Comparison of ENCODE assay signal across 6 cellular contexts in the genomic region with DNA sequence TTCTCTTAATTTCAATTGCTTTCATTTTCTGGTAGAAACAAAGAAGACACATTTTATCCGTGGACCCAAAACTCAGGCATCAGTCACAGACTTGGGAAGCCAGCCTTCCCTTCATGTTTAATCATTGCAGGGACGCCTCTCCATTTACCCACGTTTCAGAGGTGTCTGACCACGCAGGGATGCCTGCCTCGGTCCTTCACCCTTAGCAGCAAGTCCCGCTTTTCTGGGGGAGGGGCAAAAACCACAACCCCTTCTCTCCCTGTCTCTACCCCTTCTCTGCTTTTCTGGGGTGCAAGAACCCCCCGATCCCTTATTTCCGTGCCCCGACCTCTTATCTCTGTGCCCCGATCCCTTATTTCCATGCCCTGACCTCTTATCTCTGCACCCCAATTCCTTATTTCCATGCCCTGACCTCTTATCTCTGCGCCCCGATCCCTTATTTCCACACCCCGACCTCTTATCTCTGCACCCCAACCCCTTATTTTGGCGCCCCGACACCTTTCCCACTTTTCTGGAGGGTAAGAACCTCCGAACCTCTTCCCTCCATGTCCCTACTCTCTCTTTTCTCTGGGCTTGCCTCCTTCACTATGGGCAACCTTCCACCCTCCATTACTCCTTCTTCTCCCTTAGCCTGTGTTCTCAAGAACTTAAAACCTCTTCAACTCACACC.
DNase-seq lines count a peak whose midpoint lies in the region; ATAC-seq, FAIRE-seq and TF ChIP-seq lines count a peak whose summit lies in the region.
"Not testable (repeated sequence)": the region's sequence is repeated elsewhere in the genome, so short reads cannot be mapped to it uniquely, and the experiment has no call there.

No MANE protein-coding gene starts in this region.

- H3K27me3 Mint-ChIP-seq in WTC11 (ENCODE audit: low read depth); activated naive CD8-positive, alpha-beta T cell treated with anti-CD3 and anti-CD28 coated beads, Interleukin-2, amount 10 ng/mL, durations not matched to agents 7 days and 5 days; MCF 10A (ENCODE audit: insufficient read depth, unreplicated experiment): not testable (repeated sequence)

- not testable (repeated sequence) for TF ChIP-seq CTCF in A549 (IDR thresholded peaks at IDR 0.05); WTC11 (IDR thresholded peaks at IDR 0.05); MCF 10A (IDR thresholded peaks at IDR 0.05; ENCODE audit: unreplicated experiment)

- H3K4me1 ChIP-seq in A549; SJSA1 (replicated peaks): not testable (repeated sequence)
- H3K4me1 ChIP-seq in Karpas-422 (ENCODE audit: low read length) = peaks cover 25% of the 10 kb centered on the region

- H3K9me3 ChIP-seq in A549; Karpas-422 (ENCODE audit: low read length): not testable (repeated sequence)
- peaks cover 17% of the 10 kb centered on the region for H3K9me3 ChIP-seq in SJSA1 (replicated peaks)

- not testable (repeated sequence) for H2AFZ ChIP-seq in Karpas-422 (ENCODE audit: low read length)

- H3K27ac ChIP-seq in A549; Karpas-422 (ENCODE audit: low read length); SJSA1: not testable (repeated sequence)

- POLR2A ChIA-PET in A549 (lab: Yijun Ruan, JAX); WTC11 (lab: Charles Lee); activated naive CD8-positive, alpha-beta T cell treated with anti-CD3 and anti-CD28 coated beads, Interleukin-2, amount 10 ng/mL, durations not matched to agents 7 days and 5 days (lab: Charles Lee); MCF 10A (lab: Yijun Ruan, JAX): not testable (repeated sequence)

- not testable (repeated sequence) for H3K4me3 Mint-ChIP-seq in WTC11; activated naive CD8-positive, alpha-beta T cell treated with anti-CD3 and anti-CD28 coated beads, Interleukin-2, amount 10 ng/mL, durations not matched to agents 7 days and 5 days; MCF 10A (ENCODE audit: unreplicated experiment)

- H3K79me2 ChIP-seq in Karpas-422 (ENCODE audit: low read length) = not testable (repeated sequence)

- not testable (repeated sequence) for H3K27me3 ChIP-seq in Karpas-422 (ENCODE audit: low read length); SJSA1 (replicated peaks)

- not testable (repeated sequence) for BruUV-seq in MCF 10A (replicated peaks; lab: Mats Ljungman, UMichigan)

- ATAC-seq in A549; WTC11; activated naive CD8-positive, alpha-beta T cell treated with anti-CD3 and anti-CD28 coated beads, Interleukin-2, amount 10 ng/mL, durations not matched to agents 7 days and 5 days (ENCODE audit: low read depth): not testable (repeated sequence)

- peaks cover 16% of the 10 kb centered on the region for H3K4me1 Mint-ChIP-seq in WTC11
- not testable (repeated sequence) for H3K4me1 Mint-ChIP-seq in activated naive CD8-positive, alpha-beta T cell treated with anti-CD3 and anti-CD28 coated beads, Interleukin-2, amount 10 ng/mL, durations not matched to agents 7 days and 5 days; MCF 10A (ENCODE audit: insufficient read depth, unreplicated experiment)

- DNase-seq in A549 (ENCODE audit: low read depth in 1 of 2, low spot score in 1 of 2); Karpas-422; WTC11 (ENCODE audit: low spot score); activated naive CD8-positive, alpha-beta T cell treated with anti-CD3 and anti-CD28 coated beads, Interleukin-2, amount 10 ng/mL, durations not matched to agents 7 days and 5 days; MCF 10A (ENCODE audit: unreplicated experiment): not testable (repeated sequence)
- peak; percentile 66 to 92 for DNase-seq in SJSA1 (ENCODE audit: low read depth in 1 of 2, low spot score in 2 of 2)

- not testable (repeated sequence) for H4K20me1 ChIP-seq in Karpas-422 (ENCODE audit: insufficient read depth, low read depth, low read length)

- WGBS in A549 (ENCODE audit: missing lambda C conversion rate) = 33% methylated on average over 15 of the region's 16 CpGs

- not testable (repeated sequence) for H3K9me2 ChIP-seq in Karpas-422 (replicated peaks; ENCODE audit: insufficient read depth, low read length)

- FAIRE-seq in A549 (lab: Jason Lieb, UNC) = not testable (repeated sequence)

- 0 out of 3 replicates have a peak overlapping the region, but pooled peaks have one; percentile 17 for H3K4me2 ChIP-seq in A549
- peak overlapping the region; percentile 9 for H3K4me2 ChIP-seq in Karpas-422 (ENCODE audit: low read depth, low read length, poor library complexity, severe bottlenecking)

- H3K36me3 ChIP-seq in Karpas-422 (ENCODE audit: insufficient read depth, low read length) = not testable (repeated sequence)
- H3K36me3 ChIP-seq in SJSA1 = peaks cover 31% of the 10 kb centered on the region

- H3K9me3 Mint-ChIP-seq in WTC11 = peaks cover 30% of the 10 kb centered on the region
- not testable (repeated sequence) for H3K9me3 Mint-ChIP-seq in activated naive CD8-positive, alpha-beta T cell treated with anti-CD3 and anti-CD28 coated beads, Interleukin-2, amount 10 ng/mL, durations not matched to agents 7 days and 5 days
- peaks cover 15% of the 10 kb centered on the region for H3K9me3 Mint-ChIP-seq in MCF 10A (ENCODE audit: unreplicated experiment)

- TF ChIP-seq EP300 in A549 (IDR thresholded peaks at IDR 0.05) = not testable (repeated sequence)

- peak overlapping the region; percentile 22; the same call in 1 of the 2 replicates for H3K27ac Mint-ChIP-seq in WTC11
- peak overlapping the region; percentile 54 for H3K27ac Mint-ChIP-seq in activated naive CD8-positive, alpha-beta T cell treated with anti-CD3 and anti-CD28 coated beads, Interleukin-2, amount 10 ng/mL, durations not matched to agents 7 days and 5 days
- H3K27ac Mint-ChIP-seq in MCF 10A (ENCODE audit: low read depth, unreplicated experiment) = peak overlapping the region; percentile 8

- intact Hi-C loops in MCF 10A (cut with micrococcal nuclease) = not testable (repeated sequence)

- not testable (repeated sequence) for TF ChIP-seq RAD21 in A549 (conservative IDR thresholded peaks at IDR 0.05 in 1 of 2, IDR thresholded peaks at IDR 0.05 in 1 of 2)

- H3K4me3 ChIP-seq in A549; Karpas-422 (ENCODE audit: low read length); SJSA1: not testable (repeated sequence)

- TF ChIP-seq POLR2A in A549 (IDR thresholded peaks at IDR 0.05; ENCODE audit: low read length) = not testable (repeated sequence)

- H3K9ac ChIP-seq in Karpas-422 (ENCODE audit: low read length) = not testable (repeated sequence)

- CTCF ChIA-PET in A549 (lab: Yijun Ruan, JAX); WTC11 (lab: Charles Lee); MCF 10A (lab: Yijun Ruan, JAX): not testable (repeated sequence)

- H3K36me3 Mint-ChIP-seq in WTC11 = peaks cover 23% of the 10 kb centered on the region
- H3K36me3 Mint-ChIP-seq in activated naive CD8-positive, alpha-beta T cell treated with anti-CD3 and anti-CD28 coated beads, Interleukin-2, amount 10 ng/mL, durations not matched to agents 7 days and 5 days; MCF 10A (ENCODE audit: insufficient read depth, unreplicated experiment): not testable (repeated sequence)
